Comparison of ENCODE assay signal across 24 cellular contexts in the genomic region with DNA sequence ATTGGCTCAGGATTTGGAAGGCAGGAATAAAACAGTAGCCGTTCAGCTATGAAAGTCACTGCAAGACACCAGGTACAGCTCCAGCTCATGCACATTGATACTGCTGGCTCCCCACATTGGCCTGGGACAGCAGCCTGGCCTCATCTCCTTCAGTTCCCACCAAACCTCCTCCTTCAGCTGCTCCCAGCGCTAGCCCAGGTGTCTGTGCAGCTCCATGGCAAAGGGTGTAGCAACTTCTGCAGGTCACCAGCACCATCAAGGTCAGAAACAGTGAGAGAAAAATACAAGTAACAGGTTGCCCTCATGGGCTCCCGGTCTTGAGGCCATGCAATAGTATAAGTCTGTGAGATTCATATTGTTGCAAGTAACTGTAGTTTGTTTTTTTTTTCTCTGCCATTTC.
DNase-seq lines count a peak whose midpoint lies in the region; ATAC-seq, FAIRE-seq and TF ChIP-seq lines count a peak whose summit lies in the region.
"Had no signal": no experiment of that assay in that cellular context is flagged by ENCODE, and none has a peak within 500 bp of the region (broad histone marks: within the 10 kb centered on the region; RNA-seq: fewer than 3 reads in every experiment).

No MANE protein-coding gene starts in this region.

- H3K27ac ChIP-seq in HUES48 (ENCODE audit: low read depth, low read length) (no peak overlapping the region), astrocyte (ENCODE audit: low read depth, low read length) (no peak overlapping the region), iPS-18a (ENCODE audit: low read length) (no peak overlapping the region), right lobe of liver (no peak overlapping the region)
- H3K27ac ChIP-seq: KMS-11 had no signal

- H2AFZ ChIP-seq in astrocyte (ENCODE audit: low read depth, low read length): peak overlapping the region; percentile 23

- H3K9me3 Mint-ChIP-seq in astrocyte (ENCODE audit: unreplicated experiment): peaks cover 6% of the 10 kb centered on the region

- no peaks in the 10 kb centered on the region for H3K36me3 Mint-ChIP-seq in astrocyte (ENCODE audit: low read depth, unreplicated experiment)
- H3K36me3 Mint-ChIP-seq: CD4-positive, CD25-positive, alpha-beta regulatory T cell had no signal

- H3K4me1 Mint-ChIP-seq in astrocyte (ENCODE audit: low read depth, unreplicated experiment): peaks cover 21% of the 10 kb centered on the region
- H3K4me1 Mint-ChIP-seq: CD4-positive, CD25-positive, alpha-beta regulatory T cell; CD8-positive, alpha-beta memory T cell had no signal

- H3K4me1 ChIP-seq in HUES48 (ENCODE audit: control insufficient read depth, insufficient read depth, low read length): no peaks in the 10 kb centered on the region
- peaks cover 16% of the 10 kb centered on the region for H3K4me1 ChIP-seq in astrocyte (ENCODE audit: insufficient read depth, low read length)
- no peaks in the 10 kb centered on the region for H3K4me1 ChIP-seq in iPS-18a (ENCODE audit: control insufficient read depth, low read depth, low read length)
- H3K4me1 ChIP-seq in right lobe of liver: no peaks in the 10 kb centered on the region
- H3K4me1 ChIP-seq: BE2C had no signal

- H4K20me1 ChIP-seq in astrocyte (ENCODE audit: insufficient read depth, low read length): no peaks in the 10 kb centered on the region

- H3K9ac ChIP-seq in HUES48 (ENCODE audit: low read depth, low read length) (no peak overlapping the region; the same call in 1 of the 2 replicates), astrocyte (ENCODE audit: low read length) (no peak overlapping the region), iPS-18a (ENCODE audit: low read length) (no peak overlapping the region)
- H3K9ac ChIP-seq: KMS-11 had no signal

- H3K79me2 ChIP-seq in astrocyte (ENCODE audit: insufficient read depth, low read length): no peaks in the 10 kb centered on the region

- H3K4me3 Mint-ChIP-seq in astrocyte (ENCODE audit: unreplicated experiment): no peak overlapping the region
- H3K4me3 Mint-ChIP-seq: CD4-positive, CD25-positive, alpha-beta regulatory T cell; CD8-positive, alpha-beta memory T cell had no signal

- FAIRE-seq in astrocyte (lab: Jason Lieb, UNC): no peak
- FAIRE-seq: A204.1, GM12878, GM19239, HTR-8/SVneo had no signal

- TF ChIP-seq CTCF in astrocyte (IDR thresholded peaks at IDR 0.05; ENCODE audit: insufficient read depth, low read depth, low read length) (no peak), right lobe of liver (IDR thresholded peaks at IDR 0.05) (no peak)

- H3K4me3 ChIP-seq in HUES48 (ENCODE audit: low read depth, low read length) (0 out of 2 replicates have a peak overlapping the region, but pooled peaks have one; percentile 9), astrocyte (ENCODE audit: insufficient read depth, low read depth, low read length) (no peak overlapping the region), iPS-18a (ENCODE audit: low read length) (peak overlapping the region; percentile 19), right lobe of liver (no peak overlapping the region)
- H3K4me3 ChIP-seq: GM12878 had no signal

- no peak overlapping the region for H3K27ac Mint-ChIP-seq in astrocyte (ENCODE audit: unreplicated experiment)
- H3K27ac Mint-ChIP-seq: CD4-positive, CD25-positive, alpha-beta regulatory T cell; CD8-positive, alpha-beta memory T cell had no signal

- 100% methylated on average over 1 of the region's 3 CpGs for WGBS in right lobe of liver (ENCODE audit: insufficient coverage, low coverage, low lambda C conversion rate, missing lambda C conversion rate)

- ATAC-seq in right lobe of liver (no peak), GM21381 (IDR thresholded peaks at IDR 0.05; ENCODE audit: unreplicated experiment) (no peak), GM18858 (IDR thresholded peaks at IDR 0.05; ENCODE audit: unreplicated experiment) (no peak)
- ATAC-seq: GM12878 had no signal

- H3K9me3 ChIP-seq in HUES48 (ENCODE audit: control insufficient read depth, insufficient read depth, low read length) (no peaks in the 10 kb centered on the region), astrocyte (ENCODE audit: insufficient read depth, low read depth, low read length) (no peaks in the 10 kb centered on the region), iPS-18a (ENCODE audit: control insufficient read depth, low read depth, low read length) (no peaks in the 10 kb centered on the region), right lobe of liver (no peaks in the 10 kb centered on the region)
- H3K9me3 ChIP-seq: BE2C had no signal

- DNase-seq in astrocyte (ENCODE audit: low read depth) (no peak), right lobe of liver (no peak)
- DNase-seq in activated CD4-positive, alpha-beta T cell treated with anti-CD3 and anti-CD28 coated beads, Interleukin-2, amount 50 U/mL, for 4 hours: no peak
- DNase-seq: ACHN; BE2C; C1 segment of cervical spinal cord; CD4-positive, CD25-positive, alpha-beta regulatory T cell; CD8-positive, alpha-beta memory T cell; COR-L47; DMS 273 treated with DMSO at 0.1 percent for 48 hours; DMS53; DND-41; EL; GOT3; HCEC 1CT had no signal

- H3K27me3 ChIP-seq in HUES48 (ENCODE audit: control insufficient read depth, insufficient read depth, low read length) (peaks cover 3% of the 10 kb centered on the region; the same call in 1 of the 2 replicates), astrocyte (ENCODE audit: insufficient read depth, low read length) (no peaks in the 10 kb centered on the region), iPS-18a (ENCODE audit: control insufficient read depth, insufficient read depth, low read length) (no peaks in the 10 kb centered on the region), right lobe of liver (no peaks in the 10 kb centered on the region)
- H3K27me3 ChIP-seq: BE2C had no signal

- TF ChIP-seq POLR2A in right lobe of liver (IDR thresholded peaks at IDR 0.05): no peak

- intact Hi-C loops in right lobe of liver (cut with DNase I): no loop called here

- H3K36me3 ChIP-seq in HUES48 (ENCODE audit: control insufficient read depth, insufficient read depth, low read length) (no peaks in the 10 kb centered on the region), astrocyte (ENCODE audit: insufficient read depth, low read length) (no peaks in the 10 kb centered on the region), iPS-18a (ENCODE audit: control insufficient read depth, low read depth, low read length) (no peaks in the 10 kb centered on the region), right lobe of liver (no peaks in the 10 kb centered on the region)
- H3K36me3 ChIP-seq: BE2C had no signal

- no peaks in the 10 kb centered on the region for H3K27me3 Mint-ChIP-seq in astrocyte (ENCODE audit: low read depth, unreplicated experiment)

- no peak overlapping the region for H3K4me2 ChIP-seq in astrocyte (ENCODE audit: low read length)
- H3K4me2 ChIP-seq: KMS-11 had no signal

Comparison
In these comparisons a context has a peak if more than half of its experiments do, and no peak if none do; other contexts are left out.
1. H3K4me3 ChIP-seq: peak in HUES48 (single experiment) and iPS-18a (single experiment); none in astrocyte (single experiment) and right lobe of liver (0 of 3).